31 cellular contexts compared by ENCODE assay signal in genomic region chr19:34867631-34868030, GRCh38.
"Had no signal": no experiment of that assay in that cellular context is flagged by ENCODE, and none has a peak within 500 bp of the region (broad histone marks: within the 10 kb centered on the region; RNA-seq: fewer than 3 reads in every experiment).

No MANE protein-coding gene starts in this region.

- H3K27ac ChIP-seq: ascending aorta, breast epithelium, cardiac muscle cell, coronary artery, dorsolateral prefrontal cortex, heart left ventricle had no signal

- H3K9me3 Mint-ChIP-seq: central memory CD8-positive, alpha-beta T cell had no signal

- H3K27me3 ChIP-seq: ascending aorta, breast epithelium, cardiac muscle cell, dorsolateral prefrontal cortex, heart left ventricle had no signal

- H3K4me1 ChIP-seq: ascending aorta, breast epithelium, heart left ventricle had no signal

- H3K27me3 Mint-ChIP-seq: activated CD4-positive, alpha-beta memory T cell treated with anti-CD3 and anti-CD28 coated beads for 36 hours; activated CD4-positive, alpha-beta T cell treated with anti-CD3 and anti-CD28 coated beads for 36 hours; activated CD4-positive, alpha-beta T cell treated with anti-CD3 and anti-CD28 coated beads, Interleukin-2, amount 10 ng/mL, durations not matched to agents 24 days and 14 days; activated naive CD4-positive, alpha-beta T cell treated with anti-CD3 and anti-CD28 coated beads, Interleukin-2, amount 10 ng/mL, durations not matched to agents 7 days and 5 days; activated naive CD8-positive, alpha-beta T cell treated with anti-CD3 and anti-CD28 coated beads, Interleukin-2, amount 10 ng/mL, durations not matched to agents 7 days and 5 days; activated T-cell treated with anti-CD3 and anti-CD28 coated beads, Interleukin-2, amount 50 U/mL, for 24 hours; central memory CD8-positive, alpha-beta T cell; dendritic cell treated with granulocyte-macrophage colony-stimulating factor and Interleukin-4, amounts not matched to agents 40 ng/mL and 50 ng/mL, for 4 days had no signal

- ATAC-seq: activated CD4-positive, alpha-beta T cell treated with anti-CD3 and anti-CD28 coated beads for 36 hours; activated CD8-positive, alpha-beta T cell treated with anti-CD3 and anti-CD28 coated beads, Interleukin-2, amount 10 ng/mL, durations not matched to agents 7 days and 5 days; activated naive CD4-positive, alpha-beta T cell treated with anti-CD3 and anti-CD28 coated beads, Interleukin-2, amount 50 U/mL, for 72 hours; activated T-cell treated with anti-CD3 and anti-CD28 coated beads, Interleukin-2, amount 50 U/mL, for 72 hours; esophagus mucosa; heart left ventricle had no signal

- H3K4me3 Mint-ChIP-seq: activated CD4-positive, alpha-beta memory T cell treated with anti-CD3 and anti-CD28 coated beads for 36 hours; activated CD4-positive, alpha-beta T cell treated with anti-CD3 and anti-CD28 coated beads for 36 hours; activated CD4-positive, alpha-beta T cell treated with anti-CD3 and anti-CD28 coated beads, Interleukin-2, amount 10 ng/mL, durations not matched to agents 24 days and 14 days; activated CD8-positive, alpha-beta T cell treated with anti-CD3 and anti-CD28 coated beads, Interleukin-2, amount 10 ng/mL, durations not matched to agents 7 days and 5 days; activated naive CD4-positive, alpha-beta T cell treated with anti-CD3 and anti-CD28 coated beads, Interleukin-2, amount 10 ng/mL, durations not matched to agents 7 days and 5 days; activated naive CD8-positive, alpha-beta T cell treated with anti-CD3 and anti-CD28 coated beads, Interleukin-2, amount 10 ng/mL, durations not matched to agents 7 days and 5 days; activated T-cell treated with anti-CD3 and anti-CD28 coated beads, Interleukin-2, amount 50 U/mL, for 24 hours; activated T-cell treated with anti-CD3 and anti-CD28 coated beads, Interleukin-2, amount 50 U/mL, for 72 hours; brain; central memory CD8-positive, alpha-beta T cell; dendritic cell treated with granulocyte-macrophage colony-stimulating factor and Interleukin-4, amounts not matched to agents 40 ng/mL and 50 ng/mL, for 4 days; endodermal cell had no signal

- H3K4me1 Mint-ChIP-seq: activated CD4-positive, alpha-beta T cell treated with anti-CD3 and anti-CD28 coated beads for 36 hours; activated CD4-positive, alpha-beta T cell treated with anti-CD3 and anti-CD28 coated beads, Interleukin-2, amount 10 ng/mL, durations not matched to agents 24 days and 14 days; activated naive CD4-positive, alpha-beta T cell treated with anti-CD3 and anti-CD28 coated beads, Interleukin-2, amount 10 ng/mL, durations not matched to agents 7 days and 5 days; activated naive CD8-positive, alpha-beta T cell treated with anti-CD3 and anti-CD28 coated beads, Interleukin-2, amount 10 ng/mL, durations not matched to agents 7 days and 5 days; central memory CD8-positive, alpha-beta T cell; endodermal cell had no signal

- H3K27ac Mint-ChIP-seq: activated CD4-positive, alpha-beta memory T cell treated with anti-CD3 and anti-CD28 coated beads for 36 hours; activated CD4-positive, alpha-beta T cell treated with anti-CD3 and anti-CD28 coated beads for 36 hours; activated CD4-positive, alpha-beta T cell treated with anti-CD3 and anti-CD28 coated beads, Interleukin-2, amount 10 ng/mL, durations not matched to agents 24 days and 14 days; activated CD8-positive, alpha-beta T cell treated with anti-CD3 and anti-CD28 coated beads, Interleukin-2, amount 10 ng/mL, durations not matched to agents 7 days and 5 days; activated naive CD4-positive, alpha-beta T cell treated with anti-CD3 and anti-CD28 coated beads, Interleukin-2, amount 10 ng/mL, durations not matched to agents 7 days and 5 days; activated naive CD8-positive, alpha-beta T cell treated with anti-CD3 and anti-CD28 coated beads, Interleukin-2, amount 10 ng/mL, durations not matched to agents 7 days and 5 days; activated T-cell treated with anti-CD3 and anti-CD28 coated beads, Interleukin-2, amount 50 U/mL, for 24 hours; activated T-cell treated with anti-CD3 and anti-CD28 coated beads, Interleukin-2, amount 50 U/mL, for 72 hours; brain; dendritic cell treated with granulocyte-macrophage colony-stimulating factor and Interleukin-4, amounts not matched to agents 40 ng/mL and 50 ng/mL, for 4 days; endodermal cell had no signal

- H3K36me3 ChIP-seq: ascending aorta, breast epithelium, cardiac muscle cell, heart left ventricle had no signal

- H3K4me3 ChIP-seq: ascending aorta, breast epithelium, cardiac muscle cell, coronary artery, dorsolateral prefrontal cortex, heart left ventricle had no signal

- H3K36me3 Mint-ChIP-seq: activated CD4-positive, alpha-beta memory T cell treated with anti-CD3 and anti-CD28 coated beads for 36 hours; activated naive CD4-positive, alpha-beta T cell treated with anti-CD3 and anti-CD28 coated beads, Interleukin-2, amount 10 ng/mL, durations not matched to agents 7 days and 5 days; activated naive CD8-positive, alpha-beta T cell treated with anti-CD3 and anti-CD28 coated beads, Interleukin-2, amount 10 ng/mL, durations not matched to agents 7 days and 5 days; brain had no signal

- DNase-seq: activated CD4-positive, alpha-beta memory T cell treated with anti-CD3 and anti-CD28 coated beads for 36 hours; activated CD4-positive, alpha-beta T cell treated with anti-CD3 and anti-CD28 coated beads for 36 hours; activated CD4-positive, alpha-beta T cell treated with anti-CD3 and anti-CD28 coated beads, Interleukin-2, amount 10 ng/mL, durations not matched to agents 24 days and 14 days; activated CD4-positive, CD25-positive, alpha-beta regulatory T cell; activated CD4-positive, CD25-positive, alpha-beta regulatory T cell treated with anti-CD3 and anti-CD28 coated beads, Interleukin-2, amount 50 U/mL, for 72 hours; activated CD8-positive, alpha-beta memory T cell treated with anti-CD3 and anti-CD28 coated beads, Interleukin-2, amount 50 U/mL, for 48 hours; activated CD8-positive, alpha-beta T cell treated with anti-CD3 and anti-CD28 coated beads, Interleukin-2, amount 10 ng/mL, durations not matched to agents 7 days and 5 days; activated gamma-delta T cell; activated naive CD4-positive, alpha-beta T cell; activated naive CD4-positive, alpha-beta T cell treated with anti-CD3 and anti-CD28 coated beads, Interleukin-2, amount 10 ng/mL, durations not matched to agents 7 days and 5 days; activated naive CD8-positive, alpha-beta T cell treated with anti-CD3 and anti-CD28 coated beads, Interleukin-2, amount 10 ng/mL, durations not matched to agents 7 days and 5 days; activated T-cell treated with anti-CD3 and anti-CD28 coated beads for 4 hours; activated T-cell treated with anti-CD3 and anti-CD28 coated beads, Interleukin-2, amount 50 U/mL, for 24 hours; activated T-cell treated with anti-CD3 and anti-CD28 coated beads, Interleukin-2, amount 50 U/mL, for 72 hours; dorsolateral prefrontal cortex; effector memory CD4-positive, alpha-beta T cell; endodermal cell; foreskin fibroblast; glutamatergic neuron; heart left ventricle; hypothalamus had no signal

- FAIRE-seq: frontal cortex had no signal

- H3K9me3 ChIP-seq: ascending aorta, breast epithelium had no signal
